In the genomic region with DNA sequence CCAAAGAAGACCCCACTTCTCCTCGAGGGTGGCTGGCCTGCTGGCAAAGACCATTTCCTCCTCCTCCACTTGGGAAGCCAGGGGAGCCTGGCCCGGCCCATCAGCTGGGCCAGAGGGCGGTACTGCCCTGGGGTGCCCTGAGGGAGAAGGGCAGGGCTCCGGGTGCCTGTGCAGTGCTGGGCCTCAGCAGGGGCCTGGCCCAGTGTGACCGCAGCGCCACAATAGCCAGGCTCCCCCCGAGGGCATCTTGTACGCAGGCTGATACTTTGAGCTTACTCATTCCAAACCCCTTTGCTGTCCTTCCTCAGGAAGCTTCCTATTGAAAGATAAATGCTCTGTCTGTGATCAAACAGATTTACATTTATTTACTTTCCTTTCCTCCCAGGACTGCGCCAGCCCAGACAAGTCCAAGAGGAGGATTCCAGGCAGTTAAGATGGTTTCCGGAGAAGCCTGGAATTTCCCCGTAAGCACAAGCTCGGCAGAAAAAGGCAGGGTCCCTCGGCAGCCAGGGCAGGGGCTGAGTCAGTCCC, we compare ENCODE assay signal across 11 cellular contexts.
DNase-seq lines count a peak whose midpoint lies in the region; ATAC-seq and TF ChIP-seq lines count a peak whose summit lies in the region.
"Had no signal": no experiment of that assay in that cellular context is flagged by ENCODE, and none has a peak within 500 bp of the region (broad histone marks: within the 10 kb centered on the region; RNA-seq: fewer than 3 reads in every experiment).

No MANE protein-coding gene starts in this region.

- peak overlapping the region; percentile 68 for H2BK5ac ChIP-seq in mesendoderm (ENCODE audit: low read length)

- peaks cover 18% of the 10 kb centered on the region for H3K4me1 ChIP-seq in mesendoderm (ENCODE audit: control insufficient read depth, low read depth, low read length)

- H3K4me3 ChIP-seq in MG63 (no peak overlapping the region), choroid plexus epithelial cell (ENCODE audit: low read depth, low read length) (no peak overlapping the region), mesendoderm (ENCODE audit: low read length) (no peak overlapping the region)

- H3K27me3 ChIP-seq in MG63 = no peaks in the 10 kb centered on the region
- no peaks in the 10 kb centered on the region for H3K27me3 ChIP-seq in mesendoderm (ENCODE audit: insufficient read depth, low read length, poor library complexity)

- H3K56ac ChIP-seq in mesendoderm (ENCODE audit: low read length) = peak overlapping the region; percentile 65

- H3K27ac ChIP-seq in mesendoderm (ENCODE audit: low read depth, low read length) = peak overlapping the region; percentile 75

- peak overlapping the region; percentile 12 for H2AK5ac ChIP-seq in mesendoderm (ENCODE audit: low read length)

- TF ChIP-seq CTCF in choroid plexus epithelial cell (conservative IDR thresholded peaks at IDR 0.05; ENCODE audit: low read depth, low read length) = no peak

- H4K8ac ChIP-seq in mesendoderm (ENCODE audit: low read depth, low read length) = no peak overlapping the region

- no CpG with 5 or more reads among the region's 13 CpGs for WGBS in mesendoderm (ENCODE audit: extremely low coverage, insufficient coverage, low lambda C conversion rate)

- H3K9me3 ChIP-seq in MG63 = no peaks in the 10 kb centered on the region

- H2BK15ac ChIP-seq in mesendoderm (replicated peaks; ENCODE audit: low read depth) = no peak overlapping the region

- no peaks in the 10 kb centered on the region for H3K79me2 ChIP-seq in mesendoderm (ENCODE audit: control insufficient read depth, insufficient read depth, low read length)

- ATAC-seq in GM18868 (IDR thresholded peaks at IDR 0.05; ENCODE audit: unreplicated experiment) (no peak), GM19452 (IDR thresholded peaks at IDR 0.05; ENCODE audit: unreplicated experiment) (no peak), GM21526 (IDR thresholded peaks at IDR 0.05; ENCODE audit: low FRiP score, unreplicated experiment) (no peak)
- ATAC-seq: activated T-cell treated with anti-CD3 and anti-CD28 coated beads, Interleukin-2, amount 50 U/mL, for 72 hours had no signal

- peak overlapping the region; percentile 39 for H2BK120ac ChIP-seq in mesendoderm (ENCODE audit: low read depth, low read length)

- H3K79me1 ChIP-seq in mesendoderm (ENCODE audit: low read length) = no peaks in the 10 kb centered on the region

- H3K23ac ChIP-seq in mesendoderm (ENCODE audit: low read length) = peak overlapping the region; percentile 2

- H3K18ac ChIP-seq in mesendoderm (ENCODE audit: low read length) = peak overlapping the region; percentile 66

- peak; percentile 68 for DNase-seq in 8988T
- DNase-seq in MG63 = peak; percentile 22
- DNase-seq in choroid plexus epithelial cell (ENCODE audit: low read depth) = peak; percentile 58
- DNase-seq in mesendoderm = no peak
- no peak for DNase-seq in HUDEP-2 (lab: John Stamatoyannopoulos, UW; ENCODE audit: unreplicated experiment in 76 of 76)
- DNase-seq: activated T-cell treated with anti-CD3 and anti-CD28 coated beads, Interleukin-2, amount 50 U/mL, for 72 hours; NCI-H1048; SW 1271 had no signal

- H3K4ac ChIP-seq in mesendoderm (ENCODE audit: low read depth, low read length) = peak overlapping the region; percentile 81

- no peak overlapping the region for H3K4me2 ChIP-seq in mesendoderm (ENCODE audit: low read length)

- no peak overlapping the region for H4K5ac ChIP-seq in mesendoderm (ENCODE audit: low read length)

- peak overlapping the region; percentile 19 for H3K9ac ChIP-seq in mesendoderm (ENCODE audit: low read length)

- H3K36me3 ChIP-seq in MG63 (no peaks in the 10 kb centered on the region), mesendoderm (ENCODE audit: control insufficient read depth, insufficient read depth, low read length) (no peaks in the 10 kb centered on the region)

Comparison
In these comparisons a context has a peak if more than half of its experiments do, and no peak if none do; other contexts are left out.
1. DNase-seq: peak in 8988T (single experiment), MG63 (single experiment) and choroid plexus epithelial cell (single experiment); none in mesendoderm (single experiment) and HUDEP-2 (0 of 76).